Comparison of ENCODE assay signal across 1 cellular context in genomic region chr11:76124905-76125566, GRCh38.
TF ChIP-seq lines count a peak whose summit lies in the region.

No MANE protein-coding gene starts in this region.

TF ChIP-seq in K562, 482 proteins besides CTCF, POLR2A, EP300 and RAD21 (continued from another document):
- TF ChIP-seq, protein P1, sequence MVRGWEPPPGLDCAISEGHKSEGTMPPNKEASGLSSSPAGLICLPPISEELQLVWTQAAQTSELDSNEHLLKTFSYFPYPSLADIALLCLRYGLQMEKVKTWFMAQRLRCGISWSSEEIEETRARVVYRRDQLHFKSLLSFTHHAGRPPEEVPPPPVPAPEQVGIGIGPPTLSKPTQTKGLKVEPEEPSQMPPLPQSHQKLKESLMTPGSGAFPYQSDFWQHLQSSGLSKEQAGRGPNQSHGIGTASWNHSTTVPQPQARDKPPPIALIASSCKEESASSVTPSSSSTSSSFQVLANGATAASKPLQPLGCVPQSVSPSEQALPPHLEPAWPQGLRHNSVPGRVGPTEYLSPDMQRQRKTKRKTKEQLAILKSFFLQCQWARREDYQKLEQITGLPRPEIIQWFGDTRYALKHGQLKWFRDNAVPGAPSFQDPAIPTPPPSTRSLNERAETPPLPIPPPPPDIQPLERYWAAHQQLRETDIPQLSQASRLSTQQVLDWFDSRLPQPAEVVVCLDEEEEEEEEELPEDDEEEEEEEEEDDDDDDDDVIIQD (CRISPR knock-in tag; IDR thresholded peaks at IDR 0.05) = no peak
- no peak for TF ChIP-seq MLLT1 (IDR thresholded peaks at IDR 0.05)
- TF ChIP-seq GMEB1 (CRISPR knock-in tag; IDR thresholded peaks at IDR 0.05) = no peak
- no peak for TF ChIP-seq LCOR (CRISPR knock-in tag; IDR thresholded peaks at IDR 0.05)
- TF ChIP-seq, protein P2, sequence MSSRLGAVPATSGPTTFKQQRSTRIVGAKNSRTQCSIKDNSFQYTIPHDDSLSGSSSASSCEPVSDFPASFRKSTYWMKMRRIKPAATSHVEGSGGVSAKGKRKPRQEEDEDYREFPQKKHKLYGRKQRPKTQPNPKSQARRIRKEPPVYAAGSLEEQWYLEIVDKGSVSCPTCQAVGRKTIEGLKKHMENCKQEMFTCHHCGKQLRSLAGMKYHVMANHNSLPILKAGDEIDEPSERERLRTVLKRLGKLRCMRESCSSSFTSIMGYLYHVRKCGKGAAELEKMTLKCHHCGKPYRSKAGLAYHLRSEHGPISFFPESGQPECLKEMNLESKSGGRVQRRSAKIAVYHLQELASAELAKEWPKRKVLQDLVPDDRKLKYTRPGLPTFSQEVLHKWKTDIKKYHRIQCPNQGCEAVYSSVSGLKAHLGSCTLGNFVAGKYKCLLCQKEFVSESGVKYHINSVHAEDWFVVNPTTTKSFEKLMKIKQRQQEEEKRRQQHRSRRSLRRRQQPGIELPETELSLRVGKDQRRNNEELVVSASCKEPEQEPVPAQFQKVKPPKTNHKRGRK (tag; IDR thresholded peaks at IDR 0.05) = no peak
- no peak for TF ChIP-seq MED1 (CRISPR knock-in tag; IDR thresholded peaks at IDR 0.05; ENCODE audit: borderline replicate concordance)
- TF ChIP-seq NONO (IDR thresholded peaks at IDR 0.05; ENCODE audit: low read depth in 2 of 2, low read length in 1 of 2) = no peak
TF ChIP-seq in K562: peak in this region for 0.
